25 cellular contexts compared by ENCODE assay signal in genomic region chr4:89049853-89050252, GRCh38.
"Had no signal": no experiment of that assay in that cellular context is flagged by ENCODE, and none has a peak within 500 bp of the region (broad histone marks: within the 10 kb centered on the region; RNA-seq: fewer than 3 reads in every experiment).

No MANE protein-coding gene starts in this region.

- ATAC-seq: esophagus mucosa; foreskin keratinocyte; gastroesophageal sphincter; heart left ventricle; left lung; mucosa of descending colon; natural killer cell treated with Interleukin-12 subunit alpha and Interleukin-12 subunit beta and Interleukin-15 and Interleukin-18, amount 100 ng/mL, for 72 hours; right lobe of liver; stimulated activated naive CD8-positive, alpha-beta T cell treated with anti-CD3 and anti-CD28 coated beads, Interleukin-15, amount 100 ng/mL, for 72 hours; upper lobe of right lung had no signal

- H3K36me3 ChIP-seq: gastroesophageal sphincter, heart left ventricle, left lung, neutrophil, right lobe of liver, suprapubic skin, transverse colon, upper lobe of right lung, uterus had no signal

- DNase-seq: dorsolateral prefrontal cortex; effector CD4-positive, alpha-beta T cell; foreskin keratinocyte; heart left ventricle; kidney; left lung; mucosa of descending colon; naive B cell; right lobe of liver; small intestine; stimulated activated CD4-positive, alpha-beta T cell treated with anti-CD3 and anti-CD28 coated beads, Interleukin-15, amount 100 ng/mL, for 24 hours; stimulated activated CD4-positive, alpha-beta T cell treated with anti-CD3 and anti-CD28 coated beads, Interleukin-2, amount 100 ng/mL, for 48 hours; stimulated activated naive CD4-positive, alpha-beta T cell; stimulated activated naive CD8-positive, alpha-beta T cell treated with anti-CD3 and anti-CD28 coated beads, Interleukin-15, amount 100 ng/mL, for 72 hours; transverse colon; upper lobe of right lung; uterus had no signal

- H3K9ac ChIP-seq: parathyroid adenoma had no signal

- FAIRE-seq: kidney, small intestine had no signal

- H2AFZ ChIP-seq: hepatocyte, parathyroid adenoma had no signal

- H3K4me3 ChIP-seq: dorsolateral prefrontal cortex, gastroesophageal sphincter, heart left ventricle, hepatocyte, left lung, mucosa of descending colon, right lobe of liver, suprapubic skin, transverse colon, upper lobe of right lung, uterus had no signal

- H3K27ac ChIP-seq: dorsolateral prefrontal cortex, epithelial cell of prostate, foreskin keratinocyte, heart left ventricle, hepatocyte, left lung, neutrophil, parathyroid adenoma, right lobe of liver, suprapubic skin, transverse colon, upper lobe of right lung, uterus had no signal

- H3K4me2 ChIP-seq: hepatocyte had no signal

- H3K4me1 ChIP-seq: parathyroid adenoma, right lobe of liver had no signal

- H3K9me3 ChIP-seq: gastroesophageal sphincter, left lung, mucosa of descending colon, neutrophil, right lobe of liver, suprapubic skin, transverse colon, upper lobe of right lung, uterus had no signal

- H3K27me3 ChIP-seq: dorsolateral prefrontal cortex, foreskin keratinocyte, gastroesophageal sphincter, heart left ventricle, hepatocyte, left lung, neutrophil, right lobe of liver, suprapubic skin, transverse colon, upper lobe of right lung, uterus had no signal
